In genomic region chr6:127406722-127407121, GRCh38 we compare ENCODE assay signal across 2 cellular contexts. TPM values are rescaled to one million over a fixed set of nuclear protein-coding genes. Genes with fewer than 3 reads are reported as not detected.
"Had no signal": no experiment of that assay in that cellular context is flagged by ENCODE, and none has a peak within 500 bp of the region (broad histone marks: within the 10 kb centered on the region; RNA-seq: fewer than 3 reads in every experiment).

No MANE protein-coding gene starts in this region.

RNA-seq across cellular contexts. Expression of gene KIAA0408, which starts 52.5 kb away (rescaled TPM):
- total RNA-seq: MCF 10A, NCI-H460 had no signal
